Comparison of ENCODE assay signal across 9 cellular contexts in genomic region chr3:56775356-56775914, GRCh38. TPM values are rescaled to one million over a fixed set of nuclear protein-coding genes. Genes with fewer than 3 reads are reported as not detected.
DNase-seq lines count a peak whose midpoint lies in the region; ATAC-seq and TF ChIP-seq lines count a peak whose summit lies in the region.
"Had no signal": no experiment of that assay in that cellular context is flagged by ENCODE, and none has a peak within 500 bp of the region (broad histone marks: within the 10 kb centered on the region; RNA-seq: fewer than 3 reads in every experiment).

No MANE protein-coding gene starts in this region.

- H3K27ac Mint-ChIP-seq in activated CD8-positive, alpha-beta memory T cell treated with anti-CD3 and anti-CD28 coated beads, Interleukin-2, amount 10 ng/mL, durations not matched to agents 7 days and 5 days, result peak overlapping the region; percentile 60
- peak overlapping the region; percentile 79 for H3K27ac Mint-ChIP-seq in activated CD8-positive, alpha-beta T cell treated with anti-CD3 and anti-CD28 coated beads for 36 hours
- peak overlapping the region; percentile 18 for H3K27ac Mint-ChIP-seq in stimulated activated memory B cell treated with anti-CD40 and anti-IgM and Interleukin-4, amounts not matched to agents 10 μg/mL and 1 μg/mL and 100 μg/mL, for 72 hours

- peaks cover 85% of the 10 kb centered on the region for H3K79me2 ChIP-seq in hepatocyte

- no peak for DNase-seq in activated CD8-positive, alpha-beta memory T cell treated with anti-CD3 and anti-CD28 coated beads, Interleukin-2, amount 10 ng/mL, durations not matched to agents 7 days and 5 days
- DNase-seq in activated CD8-positive, alpha-beta memory T cell treated with anti-CD3 and anti-CD28 coated beads, Interleukin-2, amount 50 U/mL, for 48 hours, result no peak
- no peak for DNase-seq in activated CD8-positive, alpha-beta T cell treated with anti-CD3 and anti-CD28 coated beads for 36 hours
- DNase-seq in hepatocyte (ENCODE audit: low spot score), result no peak
- DNase-seq in stimulated activated CD8-positive, alpha-beta memory T cell treated with anti-CD3 and anti-CD28 coated beads, Interleukin-4, amount 100 ng/mL, for 48 hours, result no peak
- DNase-seq in pons (ENCODE audit: low spot score), result no peak
- no peak for DNase-seq in NCI-H1092 (lab: John Stamatoyannopoulos, UW)
- DNase-seq: EL had no signal

- H4K20me1 ChIP-seq in hepatocyte (ENCODE audit: insufficient read depth, poor library complexity, severe bottlenecking), result peaks cover 67% of the 10 kb centered on the region

- CTCF ChIA-PET in activated CD8-positive, alpha-beta memory T cell treated with anti-CD3 and anti-CD28 coated beads, Interleukin-2, amount 10 ng/mL, durations not matched to agents 7 days and 5 days (lab: Charles Lee), result interaction anchor here (1.0 to 1.6 kb wide), 2 partner anchors 24 to 26 kb away, joined by 3 to 5 read pairs; partner anchors contain the start of gene ARHGEF3
- CTCF ChIA-PET in activated CD8-positive, alpha-beta T cell treated with anti-CD3 and anti-CD28 coated beads for 36 hours (lab: Charles Lee), result interaction anchor here (1.2 to 2.1 kb wide), 5 partner anchors 11 to 220 kb away, joined by 4 to 15 read pairs (median 5); no protein-coding TSS in a partner anchor

- no peak for TF ChIP-seq CTCF in activated CD8-positive, alpha-beta T cell treated with anti-CD3 and anti-CD28 coated beads for 36 hours (IDR thresholded peaks at IDR 0.05)
- TF ChIP-seq CTCF in hepatocyte (IDR thresholded peaks at IDR 0.05; ENCODE audit: poor library complexity), result no peak

- H3K36me3 Mint-ChIP-seq in activated CD8-positive, alpha-beta memory T cell treated with anti-CD3 and anti-CD28 coated beads, Interleukin-2, amount 10 ng/mL, durations not matched to agents 7 days and 5 days, result peaks cover 61% of the 10 kb centered on the region
- H3K36me3 Mint-ChIP-seq in activated CD8-positive, alpha-beta T cell treated with anti-CD3 and anti-CD28 coated beads for 36 hours (ENCODE audit: low read depth), result peaks cover 59% of the 10 kb centered on the region
- H3K36me3 Mint-ChIP-seq in stimulated activated memory B cell treated with anti-CD40 and anti-IgM and Interleukin-4, amounts not matched to agents 10 μg/mL and 1 μg/mL and 100 μg/mL, for 72 hours, result peaks cover 27% of the 10 kb centered on the region

- no peaks in the 10 kb centered on the region for H3K9me3 Mint-ChIP-seq in activated CD8-positive, alpha-beta memory T cell treated with anti-CD3 and anti-CD28 coated beads, Interleukin-2, amount 10 ng/mL, durations not matched to agents 7 days and 5 days (ENCODE audit: low read depth)
- H3K9me3 Mint-ChIP-seq in activated CD8-positive, alpha-beta T cell treated with anti-CD3 and anti-CD28 coated beads for 36 hours, result no peaks in the 10 kb centered on the region
- H3K9me3 Mint-ChIP-seq in stimulated activated memory B cell treated with anti-CD40 and anti-IgM and Interleukin-4, amounts not matched to agents 10 μg/mL and 1 μg/mL and 100 μg/mL, for 72 hours, result no peaks in the 10 kb centered on the region

- intact Hi-C loops in activated CD8-positive, alpha-beta T cell treated with anti-CD3 and anti-CD28 coated beads for 36 hours (cut with micrococcal nuclease), result no loop called here

- peaks cover 72% of the 10 kb centered on the region for H3K4me1 Mint-ChIP-seq in activated CD8-positive, alpha-beta memory T cell treated with anti-CD3 and anti-CD28 coated beads, Interleukin-2, amount 10 ng/mL, durations not matched to agents 7 days and 5 days
- peaks cover 82% of the 10 kb centered on the region for H3K4me1 Mint-ChIP-seq in activated CD8-positive, alpha-beta T cell treated with anti-CD3 and anti-CD28 coated beads for 36 hours (ENCODE audit: low read depth)
- H3K4me1 Mint-ChIP-seq in stimulated activated memory B cell treated with anti-CD40 and anti-IgM and Interleukin-4, amounts not matched to agents 10 μg/mL and 1 μg/mL and 100 μg/mL, for 72 hours, result peaks cover 61% of the 10 kb centered on the region

- no peaks in the 10 kb centered on the region for H3K27me3 Mint-ChIP-seq in activated CD8-positive, alpha-beta memory T cell treated with anti-CD3 and anti-CD28 coated beads, Interleukin-2, amount 10 ng/mL, durations not matched to agents 7 days and 5 days
- H3K27me3 Mint-ChIP-seq in activated CD8-positive, alpha-beta T cell treated with anti-CD3 and anti-CD28 coated beads for 36 hours, result no peaks in the 10 kb centered on the region
- H3K27me3 Mint-ChIP-seq in stimulated activated memory B cell treated with anti-CD40 and anti-IgM and Interleukin-4, amounts not matched to agents 10 μg/mL and 1 μg/mL and 100 μg/mL, for 72 hours, result no peaks in the 10 kb centered on the region

- POLR2A ChIA-PET in activated CD8-positive, alpha-beta T cell treated with anti-CD3 and anti-CD28 coated beads for 36 hours (lab: Charles Lee), result interaction anchor here (0.7 to 1.4 kb wide), 4 partner anchors 10 to 21 kb away, joined by 3 to 5 read pairs (median 3); no protein-coding TSS in a partner anchor

- H2AFZ ChIP-seq in hepatocyte, result no peak overlapping the region

- H3K27me3 ChIP-seq in hepatocyte, result no peaks in the 10 kb centered on the region

- peaks cover 19% of the 10 kb centered on the region for H3K4me1 ChIP-seq in hepatocyte (ENCODE audit: insufficient read depth)

- H3K36me3 ChIP-seq in hepatocyte (replicated peaks; ENCODE audit: insufficient read depth, low read depth), result no peaks in the 10 kb centered on the region

- WGBS in hepatocyte (ENCODE audit: low lambda C conversion rate, missing lambda C conversion rate), result 83% methylated on average over 8 of the region's 8 CpGs

- no peak overlapping the region for H3K27ac ChIP-seq in hepatocyte

- H3K4me2 ChIP-seq in hepatocyte, result peak overlapping the region; percentile 61

- no peak overlapping the region for H3K4me3 Mint-ChIP-seq in activated CD8-positive, alpha-beta memory T cell treated with anti-CD3 and anti-CD28 coated beads, Interleukin-2, amount 10 ng/mL, durations not matched to agents 7 days and 5 days
- peak overlapping the region; percentile 22 for H3K4me3 Mint-ChIP-seq in activated CD8-positive, alpha-beta T cell treated with anti-CD3 and anti-CD28 coated beads for 36 hours
- no peak overlapping the region for H3K4me3 Mint-ChIP-seq in stimulated activated memory B cell treated with anti-CD40 and anti-IgM and Interleukin-4, amounts not matched to agents 10 μg/mL and 1 μg/mL and 100 μg/mL, for 72 hours

- no peak overlapping the region for H3K4me3 ChIP-seq in hepatocyte

- no peaks in the 10 kb centered on the region for H3K9me3 ChIP-seq in hepatocyte (ENCODE audit: low read depth)

- H3K9me2 ChIP-seq in hepatocyte (replicated peaks; ENCODE audit: insufficient read depth), result no peaks in the 10 kb centered on the region

- ATAC-seq in activated CD8-positive, alpha-beta memory T cell treated with anti-CD3 and anti-CD28 coated beads, Interleukin-2, amount 10 ng/mL, durations not matched to agents 7 days and 5 days, result no peak
- ATAC-seq in activated CD8-positive, alpha-beta T cell treated with anti-CD3 and anti-CD28 coated beads for 36 hours, result peak; percentile 22
- no peak for ATAC-seq in stimulated activated memory B cell treated with anti-CD40 and anti-IgM and Interleukin-4, amounts not matched to agents 10 μg/mL and 1 μg/mL and 100 μg/mL, for 72 hours

RNA-seq across cellular contexts. Expression of gene ARHGEF3, which starts 26.3 kb away (rescaled TPM):
- 10 to 100 TPM; 94.0 to 96.4 TPM for total RNA-seq in activated CD8-positive, alpha-beta memory T cell treated with anti-CD3 and anti-CD28 coated beads, Interleukin-2, amount 10 ng/mL, durations not matched to agents 7 days and 5 days
- 10 to 100 TPM; 63.0 to 66.5 TPM for total RNA-seq in activated CD8-positive, alpha-beta T cell treated with anti-CD3 and anti-CD28 coated beads for 36 hours
- total RNA-seq in hepatocyte, result 39.6 and 41.7 TPM in 2 replicates
- polyA plus RNA-seq in hepatocyte, result 52.4 and 63.8 TPM in 2 replicates

Comparison
In these comparisons a context has a peak if more than half of its experiments do, and no peak if none do; other contexts are left out.
1. H3K27ac Mint-ChIP-seq: peak in every context shown above with its lines; median percentile 79 in activated CD8-positive, alpha-beta T cell treated with anti-CD3 and anti-CD28 coated beads for 36 hours; 60 in activated CD8-positive, alpha-beta memory T cell treated with anti-CD3 and anti-CD28 coated beads, Interleukin-2, amount 10 ng/mL, durations not matched to agents 7 days and 5 days; 18 in stimulated activated memory B cell treated with anti-CD40 and anti-IgM and Interleukin-4, amounts not matched to agents 10 μg/mL and 1 μg/mL and 100 μg/mL, for 72 hours.